ENCODE assay signal across 10 cellular contexts in genomic region chr6:31509036-31509435, GRCh38. TPM values are rescaled to one million over a fixed set of nuclear protein-coding genes. Genes with fewer than 3 reads are reported as not detected.
"Had no signal": no experiment of that assay in that cellular context is flagged by ENCODE, and none has a peak within 500 bp of the region (broad histone marks: within the 10 kb centered on the region; RNA-seq: fewer than 3 reads in every experiment).

No MANE protein-coding gene starts in this region.

RNA-seq across cellular contexts. Expression of gene MCCD1, which starts 19.7 kb away (rescaled TPM):
- total RNA-seq: activated B cell treated with CpG ODN at 0.5 μM for 24 hours; activated CD8-positive, alpha-beta T cell treated with anti-CD3 and anti-CD28 coated beads for 36 hours; activated naive CD4-positive, alpha-beta T cell treated with anti-CD3 and anti-CD28 coated beads for 36 hours; activated naive CD4-positive, alpha-beta T cell treated with anti-CD3 and anti-CD28 coated beads, Interleukin-2, amount 50 U/mL, for 72 hours; activated T-helper 2 cell treated with anti-CD3 and anti-CD28 coated beads, Interferon-gamma antibody, Interleukin-2, Interleukin-4, amounts not matched to agents 10 μg/mL and 5 μg/mL and 100 μg/mL, durations not matched to agents 14 hours and 24 hours and 36 hours; M059J; PC-3; Right ventricle myocardium inferior; SK-MEL-5; T-cell had no signal
